In the genomic region with DNA sequence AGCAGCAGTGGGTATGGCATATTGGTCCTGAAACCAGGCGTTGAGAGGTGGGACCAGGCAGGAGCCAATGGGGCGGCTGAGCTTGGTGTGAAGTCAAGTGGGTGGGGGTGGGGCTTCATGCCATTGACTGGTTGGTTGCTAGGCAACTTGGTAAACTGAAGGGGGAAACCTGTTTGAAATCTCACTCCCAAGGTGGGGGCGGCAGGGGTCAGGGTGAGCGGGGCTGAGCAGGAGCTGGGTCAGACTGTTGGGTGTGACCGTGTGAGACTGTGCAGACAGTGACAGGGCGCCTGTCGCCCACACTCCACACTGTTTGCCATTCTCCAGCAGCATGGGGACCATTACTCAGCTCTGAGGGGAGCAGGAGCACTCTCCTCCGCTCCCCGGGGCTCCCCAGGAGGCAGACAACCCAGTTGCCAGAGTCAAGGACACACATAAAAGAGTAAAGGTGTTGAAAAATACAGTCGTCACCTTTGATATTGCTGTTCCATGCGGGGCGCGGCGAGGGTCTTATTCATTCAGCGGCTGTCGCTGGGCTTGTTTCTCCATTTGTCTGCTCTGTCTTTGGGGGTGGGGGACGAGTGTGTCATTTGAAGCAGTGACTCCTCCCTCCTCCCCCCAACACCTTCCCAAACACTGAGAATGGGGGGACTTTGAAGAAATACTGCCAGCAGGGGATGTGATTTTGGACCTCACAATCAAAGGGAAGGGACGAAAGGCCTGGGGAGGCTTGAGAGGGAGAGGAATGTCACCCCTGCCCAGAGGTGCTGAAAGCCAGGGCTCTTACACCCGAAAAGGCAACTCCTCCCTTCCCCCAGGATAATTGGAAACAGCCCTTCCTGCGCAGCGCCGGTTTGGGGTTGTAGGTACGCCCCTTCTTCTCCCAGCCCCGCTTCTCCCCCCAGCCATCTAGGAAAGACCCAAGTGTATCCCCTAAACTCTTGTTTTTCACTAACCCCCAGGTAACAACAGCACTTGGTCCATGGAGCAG, we compare ENCODE assay signal across 8 cellular contexts. TPM values are rescaled to one million over a fixed set of nuclear protein-coding genes. Genes with fewer than 3 reads are reported as not detected.
A peak's percentile ranks its signal among the peaks of the same experiment; 100 is the strongest.
DNase-seq lines count a peak whose midpoint lies in the region; ATAC-seq and TF ChIP-seq lines count a peak whose summit lies in the region.
"Had no signal": no experiment of that assay in that cellular context is flagged by ENCODE, and none has a peak within 500 bp of the region (broad histone marks: within the 10 kb centered on the region; RNA-seq: fewer than 3 reads in every experiment).

No MANE protein-coding gene starts in this region.

- H3K27ac ChIP-seq in GM23338 (ENCODE audit: low read depth) (no peak overlapping the region), neuronal stem cell (replicated peaks; ENCODE audit: low read length) (peak overlapping the region; percentile 26)

- no peaks in the 10 kb centered on the region for H3K36me3 ChIP-seq in GM23338 (ENCODE audit: insufficient read depth)
- peaks cover 15 to 33% of the 10 kb centered on the region in 2 donors for H3K36me3 ChIP-seq in neuronal stem cell (replicated peaks in 1 of 2; ENCODE audit: control insufficient read depth in 2 of 2, insufficient read depth in 2 of 2, low read length in 2 of 2)

- peak; percentile 68 for ATAC-seq in GM23338
- ATAC-seq in GM18505 (IDR thresholded peaks at IDR 0.05; ENCODE audit: unreplicated experiment): no peak
- ATAC-seq in HG02623 (IDR thresholded peaks at IDR 0.05; ENCODE audit: unreplicated experiment): no peak

- peak overlapping the region; percentile 97 for H3K4me2 ChIP-seq in GM23338
- H3K4me2 ChIP-seq in neuronal stem cell (ENCODE audit: insufficient read depth, low read length, poor library complexity, severe bottlenecking): peak overlapping the region; percentile 79

- no peak overlapping the region for H2BK120ac ChIP-seq in neuronal stem cell (ENCODE audit: low read depth, low read length)

- no peak overlapping the region for H2AK5ac ChIP-seq in neuronal stem cell (ENCODE audit: low read depth, low read length)

- TF ChIP-seq CTCF in GM23338 (conservative IDR thresholded peaks at IDR 0.05; ENCODE audit: low read depth in 2 of 2) (no peak), endothelial cell (IDR thresholded peaks at IDR 0.05; ENCODE audit: unreplicated experiment) (no peak)

- peaks cover 29% of the 10 kb centered on the region for H3K4me1 Mint-ChIP-seq in GM23338
- peaks cover 35% of the 10 kb centered on the region for H3K4me1 Mint-ChIP-seq in endothelial cell (ENCODE audit: unreplicated experiment)

- no CpG with 5 or more reads among the region's 24 CpGs for WGBS in neuronal stem cell (ENCODE audit: extremely low coverage in 2 of 2, insufficient read length in 2 of 2, insufficient replicate concordance in 1 of 2), 2 donors

- H3K36me3 Mint-ChIP-seq in GM23338 (ENCODE audit: low read depth) (peaks cover 8% of the 10 kb centered on the region; the same call in 1 of the 3 replicates), endothelial cell (ENCODE audit: low read depth, unreplicated experiment) (no peaks in the 10 kb centered on the region)

- H2BK15ac ChIP-seq in neuronal stem cell (ENCODE audit: low read length): peak overlapping the region; percentile 13

- no peak overlapping the region for H3K9ac ChIP-seq in neuronal stem cell (ENCODE audit: low read depth, low read length, poor library complexity)

- H3F3A ChIP-seq in GM23338 (replicated peaks; ENCODE audit: low read depth): 0 out of 2 replicates have a peak, but pooled peaks cover 20% of the 10 kb centered on the region

- peaks cover 10% of the 10 kb centered on the region for H3K79me1 ChIP-seq in neuronal stem cell (ENCODE audit: low read depth, low read length)

- H2BK12ac ChIP-seq in neuronal stem cell (ENCODE audit: low read length): no peak overlapping the region

- H3K27ac Mint-ChIP-seq in GM23338 (peak overlapping the region; percentile 31), endothelial cell (ENCODE audit: unreplicated experiment) (peak overlapping the region; percentile 89)

- H3K23ac ChIP-seq in neuronal stem cell (ENCODE audit: low read depth, low read length, poor library complexity): no peak overlapping the region

- H4K20me1 ChIP-seq in GM23338 (replicated peaks; ENCODE audit: insufficient read depth): no peaks in the 10 kb centered on the region; the same call in 1 of the 2 replicates

- H3K4me1 ChIP-seq in GM23338 (ENCODE audit: insufficient read depth): peaks cover 22% of the 10 kb centered on the region
- H3K4me1 ChIP-seq in neuronal stem cell (ENCODE audit: control insufficient read depth in 2 of 2, insufficient read depth in 1 of 2, low read depth in 1 of 2, low read length in 2 of 2): peaks cover 28 to 37% of the 10 kb centered on the region in 2 donors

- no peak overlapping the region for H3K14ac ChIP-seq in neuronal stem cell (ENCODE audit: low read length)

- H3K4ac ChIP-seq in neuronal stem cell (ENCODE audit: low read length): no peak overlapping the region

- H4K8ac ChIP-seq in neuronal stem cell (ENCODE audit: low read depth, low read length): no peak overlapping the region

- DNase-seq in GM23338 (ENCODE audit: low spot score) (peak; percentile 98), NCI-H82 treated with DMSO at 0.1 percent for 48 hours (lab: John Stamatoyannopoulos, UW; ENCODE audit: unreplicated experiment) (peak; percentile 81), endothelial cell (ENCODE audit: low spot score) (peak; percentile 75), neuronal stem cell (ENCODE audit: low spot score) (peak; percentile 85), HuH-7.5 (ENCODE audit: low spot score) (no peak)

- H3K27me3 Mint-ChIP-seq in GM23338 (ENCODE audit: insufficient read depth, low read depth, poor library complexity) (peaks cover 17% of the 10 kb centered on the region), endothelial cell (ENCODE audit: unreplicated experiment) (peaks cover 17% of the 10 kb centered on the region)

- peak overlapping the region; percentile 99 for H2AFZ ChIP-seq in GM23338
- H2AFZ ChIP-seq in neuronal stem cell (ENCODE audit: low read length): peak overlapping the region; percentile 75

- TF ChIP-seq POLR2A in GM18505 (IDR thresholded peaks at IDR 0.05; ENCODE audit: borderline replicate concordance, extremely low read depth, insufficient read depth, insufficient read length): no peak

- H3K9me3 Mint-ChIP-seq in GM23338 (no peaks in the 10 kb centered on the region), endothelial cell (ENCODE audit: unreplicated experiment) (no peaks in the 10 kb centered on the region)

- H3K9me3 ChIP-seq in neuronal stem cell (replicated peaks in 1 of 2; ENCODE audit: control insufficient read depth in 2 of 2, insufficient read depth in 1 of 2, low read depth in 1 of 2, low read length in 2 of 2): no peaks in the 10 kb centered on the region

- H3K9me2 ChIP-seq in GM23338 (ENCODE audit: insufficient read depth): no peaks in the 10 kb centered on the region

- H3K79me2 ChIP-seq in GM23338 (replicated peaks; ENCODE audit: insufficient read depth): no peaks in the 10 kb centered on the region

- H4K91ac ChIP-seq in neuronal stem cell (ENCODE audit: low read depth, low read length, poor library complexity): no peak overlapping the region

- H3K4me3 Mint-ChIP-seq in GM23338 (peak overlapping the region; percentile 79), endothelial cell (ENCODE audit: unreplicated experiment) (peak overlapping the region; percentile 89)

- peak overlapping the region; percentile 89 for H3K4me3 ChIP-seq in GM23338
- peak overlapping the region; percentile 66 to 73 for H3K4me3 ChIP-seq in neuronal stem cell (ENCODE audit: low read length in 2 of 2)

- H3K27me3 ChIP-seq in GM23338 (ENCODE audit: insufficient read depth) (peaks cover 11% of the 10 kb centered on the region), neuronal stem cell (ENCODE audit: control insufficient read depth in 3 of 3, insufficient read depth in 3 of 3, low read depth in 1 of 3, low read length in 3 of 3) (no peaks in the 10 kb centered on the region)

- H3K18ac ChIP-seq in neuronal stem cell (ENCODE audit: low read length): peak overlapping the region; percentile 92

- H2BK5ac ChIP-seq in neuronal stem cell (ENCODE audit: low read length): no peak overlapping the region

TF ChIP-seq in GM23338, 12 proteins besides CTCF, POLR2A, EP300 and RAD21 (continues in another document):
- no peak for TF ChIP-seq EZH2 (IDR thresholded peaks at IDR 0.05; ENCODE audit: low read depth, unreplicated experiment)

RNA-seq across cellular contexts. Expression of gene EFNB3, which starts 1.1 kb away (rescaled TPM):
- total RNA-seq in GM23338 (2014; rRNA removed; shearing (Covaris generic)): 7.7 and 11.5 TPM in 2 replicates
- 4.2 and 4.5 TPM in 2 replicates for polyA plus RNA-seq in GM23338 (2016; fragmentation: Nextera tagmentation; extraction: Ambion mirVana)
- 61.9 TPM for total RNA-seq in endothelial cell (ENCODE audit: unreplicated experiment)
- 35.0 TPM for polyA plus RNA-seq in neuronal stem cell (2013, experiment 1 of 2)
- polyA plus RNA-seq in neuronal stem cell (2013, experiment 2 of 2): 34.3 TPM

RNA-seq across cellular contexts. Expression of gene DNAH2, which starts 13.7 kb away (rescaled TPM):
- 0.16 and 0.38 TPM in 2 replicates for total RNA-seq in GM23338 (2014; rRNA removed; shearing (Covaris generic))
- not detected in 2 replicates for polyA plus RNA-seq in GM23338 (2016; fragmentation: Nextera tagmentation; extraction: Ambion mirVana)
- total RNA-seq in endothelial cell (ENCODE audit: unreplicated experiment): 0.72 TPM
- 0.77 TPM for polyA plus RNA-seq in neuronal stem cell (2013, experiment 1 of 2)
- polyA plus RNA-seq in neuronal stem cell (2013, experiment 2 of 2): 0.61 TPM

RNA-seq across cellular contexts. Expression of gene WRAP53, which starts 15.6 kb away (rescaled TPM):
- 27.1 and 28.1 TPM in 2 replicates for total RNA-seq in GM23338 (2014; rRNA removed; shearing (Covaris generic))
- 33.3 and 33.5 TPM in 2 replicates for polyA plus RNA-seq in GM23338 (2016; fragmentation: Nextera tagmentation; extraction: Ambion mirVana)
- 21.3 TPM for total RNA-seq in endothelial cell (ENCODE audit: unreplicated experiment)
- 20.0 TPM for polyA plus RNA-seq in neuronal stem cell (2013, experiment 1 of 2)
- polyA plus RNA-seq in neuronal stem cell (2013, experiment 2 of 2): 20.0 TPM

RNA-seq across cellular contexts. Expression of gene TP53, which starts 16.6 kb away (rescaled TPM):
- 154 and 178 TPM in 2 replicates for total RNA-seq in GM23338 (2014; rRNA removed; shearing (Covaris generic))
- 119 and 138 TPM in 2 replicates for polyA plus RNA-seq in GM23338 (2016; fragmentation: Nextera tagmentation; extraction: Ambion mirVana)
- 95.5 TPM for total RNA-seq in endothelial cell (ENCODE audit: unreplicated experiment)
- polyA plus RNA-seq in neuronal stem cell (2013, experiment 1 of 2): 144 TPM
- 143 TPM for polyA plus RNA-seq in neuronal stem cell (2013, experiment 2 of 2)

RNA-seq across cellular contexts. Expression of gene ATP1B2, which starts 53.2 kb away (rescaled TPM):
- total RNA-seq in GM23338 (2014; rRNA removed; shearing (Covaris generic)): 11.2 and 14.9 TPM in 2 replicates
- polyA plus RNA-seq in GM23338 (2016; fragmentation: Nextera tagmentation; extraction: Ambion mirVana): 33.1 and 35.3 TPM in 2 replicates
- total RNA-seq in endothelial cell (ENCODE audit: unreplicated experiment): 10.4 TPM
- polyA plus RNA-seq in neuronal stem cell (2013, experiment 1 of 2): 42.2 TPM
- polyA plus RNA-seq in neuronal stem cell (2013, experiment 2 of 2): 43.5 TPM
- total RNA-seq: RPMI7951 had no signal
